21 cellular contexts compared by ENCODE assay signal in genomic region chr5:76488969-76489368, GRCh38.
DNase-seq lines count a peak whose midpoint lies in the region; ATAC-seq, FAIRE-seq and TF ChIP-seq lines count a peak whose summit lies in the region.
"Had no signal": no experiment of that assay in that cellular context is flagged by ENCODE, and none has a peak within 500 bp of the region (broad histone marks: within the 10 kb centered on the region; RNA-seq: fewer than 3 reads in every experiment).

No MANE protein-coding gene starts in this region.

- peaks cover 1 to 2% of the 10 kb centered on the region in 2 donors for H3K36me3 Mint-ChIP-seq in activated T-cell treated with anti-CD3 and anti-CD28 coated beads, Interleukin-2, amount 50 U/mL, for 72 hours (ENCODE audit: insufficient read depth in 2 of 2)
- H3K36me3 Mint-ChIP-seq in activated naive CD8-positive, alpha-beta T cell treated with anti-CD3 and anti-CD28 coated beads, Interleukin-2, amount 50 U/mL, for 24 hours (ENCODE audit: low read depth): peaks cover 2% of the 10 kb centered on the region

- TF ChIP-seq EP300 in HepG2 (IDR thresholded peaks at IDR 0.05; ENCODE audit: low read depth in 2 of 2, low read length in 2 of 2) (no peak), HepG2 (CRISPR knock-in tag; IDR thresholded peaks at IDR 0.05; ENCODE audit: borderline replicate concordance) (no peak)

- H3K27ac ChIP-seq in iPS-20b (ENCODE audit: low read length) (peak overlapping the region; percentile 54), neuronal stem cell (replicated peaks; ENCODE audit: low read length) (no peak overlapping the region), HepG2 (ENCODE audit: extremely low read length, insufficient read depth, low read length) (no peak overlapping the region)
- H3K27ac ChIP-seq: 22Rv1, SJCRH30 had no signal

- H3K4me2 ChIP-seq in neuronal stem cell (ENCODE audit: insufficient read depth, low read length, poor library complexity, severe bottlenecking): no peak overlapping the region
- H3K4me2 ChIP-seq in HepG2 (ENCODE audit: low read depth, low read length): no peak overlapping the region

- no peaks in the 10 kb centered on the region for H3K9me3 Mint-ChIP-seq in activated T-cell treated with anti-CD3 and anti-CD28 coated beads, Interleukin-2, amount 50 U/mL, for 72 hours
- no peaks in the 10 kb centered on the region for H3K9me3 Mint-ChIP-seq in activated naive CD8-positive, alpha-beta T cell treated with anti-CD3 and anti-CD28 coated beads, Interleukin-2, amount 50 U/mL, for 24 hours
- H3K9me3 Mint-ChIP-seq: CD14-positive monocyte had no signal

- no peak overlapping the region for H2BK120ac ChIP-seq in neuronal stem cell (ENCODE audit: low read depth, low read length)

- POLR2A ChIA-PET in HepG2 (lab: Yijun Ruan, JAX): interaction anchor here (1.6 kb wide), 1 partner anchor 9 kb away, joined by 3 read pairs; no protein-coding TSS in a partner anchor

- no peak overlapping the region for H2BK15ac ChIP-seq in neuronal stem cell (ENCODE audit: low read length)

- H3K79me1 ChIP-seq in neuronal stem cell (ENCODE audit: low read depth, low read length): no peaks in the 10 kb centered on the region

- peak overlapping the region; percentile 33 for H3K27ac Mint-ChIP-seq in activated T-cell treated with anti-CD3 and anti-CD28 coated beads, Interleukin-2, amount 50 U/mL, for 72 hours
- H3K27ac Mint-ChIP-seq in activated naive CD8-positive, alpha-beta T cell treated with anti-CD3 and anti-CD28 coated beads, Interleukin-2, amount 50 U/mL, for 24 hours: peak overlapping the region; percentile 21

- intact Hi-C loops in HepG2 (cut with micrococcal nuclease; ENCODE audit: unreplicated experiment): no loop called here

- H3K36me3 ChIP-seq in iPS-20b (ENCODE audit: insufficient read depth, low read depth, low read length) (no peaks in the 10 kb centered on the region), neuronal stem cell (replicated peaks in 1 of 2; ENCODE audit: control insufficient read depth in 2 of 2, insufficient read depth in 2 of 2, low read length in 2 of 2) (no peaks in the 10 kb centered on the region), HepG2 (replicated peaks in 1 of 2; ENCODE audit: control insufficient read depth in 1 of 2, insufficient read depth in 2 of 2, low read length in 2 of 2) (no peaks in the 10 kb centered on the region; a peak in 1 of 5 replicates)
- H3K36me3 ChIP-seq: SJCRH30 had no signal

- H3K9ac ChIP-seq in iPS-20b (ENCODE audit: low read depth, low read length) (peak overlapping the region; percentile 10; the same call in 1 of the 2 replicates), neuronal stem cell (ENCODE audit: low read depth, low read length, poor library complexity) (no peak overlapping the region), HepG2 (ENCODE audit: insufficient read depth, low read depth, low read length) (no peak overlapping the region)

- no peak for DNase-seq in activated T-cell treated with anti-CD3 and anti-CD28 coated beads, Interleukin-2, amount 50 U/mL, for 72 hours
- DNase-seq in activated T-cell treated with anti-CD3 and anti-CD28 coated beads for 4 hours (no peak), neuronal stem cell (ENCODE audit: low spot score) (no peak), HepG2 (ENCODE audit: low spot score) (no peak), NCI-H1930 (lab: John Stamatoyannopoulos, UW) (no peak), urothelium cell line (ENCODE audit: low spot score) (no peak)
- no peak for DNase-seq in activated naive CD8-positive, alpha-beta T cell treated with anti-CD3 and anti-CD28 coated beads, Interleukin-2, amount 50 U/mL, for 24 hours
- DNase-seq: AML-193, KBM-7, NCI-H1105 treated with DMSO at 0.1 percent for 48 hours, NCI-H1694, NCI-H2107, NCI-H226, NCI-H526, SJCRH30 had no signal

- H3K27me3 ChIP-seq in iPS-20b (ENCODE audit: insufficient read depth, low read length) (no peaks in the 10 kb centered on the region), neuronal stem cell (ENCODE audit: control insufficient read depth in 3 of 3, insufficient read depth in 3 of 3, low read depth in 1 of 3, low read length in 3 of 3) (no peaks in the 10 kb centered on the region), HepG2 (ENCODE audit: control insufficient read depth in 1 of 2, insufficient read depth in 2 of 2, low read length in 2 of 2) (no peaks in the 10 kb centered on the region)

- H3K14ac ChIP-seq in neuronal stem cell (ENCODE audit: low read length): no peak overlapping the region

- H3K27me3 Mint-ChIP-seq in activated T-cell treated with anti-CD3 and anti-CD28 coated beads, Interleukin-2, amount 50 U/mL, for 72 hours (ENCODE audit: low read depth): no peaks in the 10 kb centered on the region
- no peaks in the 10 kb centered on the region for H3K27me3 Mint-ChIP-seq in activated naive CD8-positive, alpha-beta T cell treated with anti-CD3 and anti-CD28 coated beads, Interleukin-2, amount 50 U/mL, for 24 hours

- H3K79me2 ChIP-seq in HepG2 (ENCODE audit: insufficient read depth, low read length): peaks cover 31% of the 10 kb centered on the region

- no peak overlapping the region for H4K8ac ChIP-seq in neuronal stem cell (ENCODE audit: low read depth, low read length)

- H2BK12ac ChIP-seq in neuronal stem cell (ENCODE audit: low read length): no peak overlapping the region

- H2BK5ac ChIP-seq in neuronal stem cell (ENCODE audit: low read length): no peak overlapping the region

- TF ChIP-seq RAD21 in HepG2 (CRISPR knock-in tag; IDR thresholded peaks at IDR 0.05): no peak

- no peak overlapping the region for H4K91ac ChIP-seq in neuronal stem cell (ENCODE audit: low read depth, low read length, poor library complexity)

- no peaks in the 10 kb centered on the region for H3K9me3 ChIP-seq in iPS-20b (ENCODE audit: insufficient read depth, low read depth, low read length)
- H3K9me3 ChIP-seq in neuronal stem cell (replicated peaks in 1 of 2; ENCODE audit: control insufficient read depth in 2 of 2, insufficient read depth in 1 of 2, low read depth in 1 of 2, low read length in 2 of 2): peaks cover 0 to 3% of the 10 kb centered on the region in 2 donors
- no peaks in the 10 kb centered on the region for H3K9me3 ChIP-seq in HepG2 (ENCODE audit: low read length)
- H3K9me3 ChIP-seq: SJCRH30 had no signal

- TF ChIP-seq CTCF in HepG2 (CRISPR knock-in tag; IDR thresholded peaks at IDR 0.05): no peak

- CTCF ChIA-PET in HepG2 (lab: Yijun Ruan, JAX; ENCODE audit: low intra/inter-chr PET ratio, low total read pairs): no interaction called here

- no peak overlapping the region for H3K4me3 ChIP-seq in iPS-20b (ENCODE audit: low read length)
- no peak overlapping the region for H3K4me3 ChIP-seq in neuronal stem cell (ENCODE audit: low read length in 2 of 2)
- H3K4me3 ChIP-seq in HepG2 (replicated peaks in 1 of 3; ENCODE audit: insufficient read depth in 1 of 3, low read depth in 2 of 3, low read length in 3 of 3): no peak overlapping the region
- H3K4me3 ChIP-seq: SJCRH30 had no signal

- ATAC-seq in activated T-cell treated with anti-CD3 and anti-CD28 coated beads, Interleukin-2, amount 50 U/mL, for 72 hours (replicated peaks in 1 of 2): no peak
- no peak for ATAC-seq in activated naive CD8-positive, alpha-beta T cell treated with anti-CD3 and anti-CD28 coated beads, Interleukin-2, amount 50 U/mL, for 24 hours
- ATAC-seq in HepG2: no peak
- ATAC-seq: HCT116, Panc1 had no signal

- H3K4me1 ChIP-seq in iPS-20b (ENCODE audit: insufficient read depth, low read length) (peaks cover 58% of the 10 kb centered on the region), neuronal stem cell (ENCODE audit: control insufficient read depth in 2 of 2, insufficient read depth in 1 of 2, low read depth in 1 of 2, low read length in 2 of 2) (peaks cover 18 to 20% of the 10 kb centered on the region in 2 donors), HepG2 (ENCODE audit: insufficient read depth, low read length) (peaks cover 65% of the 10 kb centered on the region)
- H3K4me1 ChIP-seq: SJCRH30 had no signal

- no peak overlapping the region for H3K4me3 Mint-ChIP-seq in activated T-cell treated with anti-CD3 and anti-CD28 coated beads, Interleukin-2, amount 50 U/mL, for 72 hours
- no peak overlapping the region for H3K4me3 Mint-ChIP-seq in activated naive CD8-positive, alpha-beta T cell treated with anti-CD3 and anti-CD28 coated beads, Interleukin-2, amount 50 U/mL, for 24 hours
- H3K4me3 Mint-ChIP-seq: CD14-positive monocyte had no signal

- no peak overlapping the region for H2AFZ ChIP-seq in neuronal stem cell (ENCODE audit: low read length)
- no peak overlapping the region for H2AFZ ChIP-seq in HepG2 (ENCODE audit: low read length)

- WGBS in neuronal stem cell (ENCODE audit: extremely low coverage in 2 of 2, insufficient read length in 2 of 2, insufficient replicate concordance in 1 of 2), 2 donors: no CpG with 5 or more reads among the region's 6 CpGs
- 83% methylated on average over 6 of the region's 6 CpGs for WGBS in HepG2 (ENCODE audit: low lambda C conversion rate)

- BruUV-seq in HepG2 (replicated peaks; lab: Mats Ljungman, UMichigan): no TSS peak

- no peak overlapping the region for H3K23ac ChIP-seq in neuronal stem cell (ENCODE audit: low read depth, low read length, poor library complexity)

- in situ Hi-C loops in HepG2 (cut with HindIII; ENCODE audit: extremely low pct_ligation_motif_present, low pct_unique_long_range_greater_than_20kb): no loop called here

- FAIRE-seq in HepG2 (lab: Jason Lieb, UNC) (no peak), urothelium cell line (lab: Jason Lieb, UNC) (no peak)
- FAIRE-seq: G401.6 had no signal

- H2AK5ac ChIP-seq in neuronal stem cell (ENCODE audit: low read depth, low read length): no peak overlapping the region

- H3K18ac ChIP-seq in neuronal stem cell (ENCODE audit: low read length): peak overlapping the region; percentile 73

- no peak for TF ChIP-seq POLR2A in HepG2 (IDR thresholded peaks at IDR 0.05; ENCODE audit: insufficient read depth in 1 of 2, low read depth in 2 of 2, low read length in 2 of 2)

- H4K20me1 ChIP-seq in HepG2 (ENCODE audit: insufficient read depth, low read length): no peaks in the 10 kb centered on the region

- H3K4me1 Mint-ChIP-seq in activated T-cell treated with anti-CD3 and anti-CD28 coated beads, Interleukin-2, amount 50 U/mL, for 72 hours (ENCODE audit: low read depth): peaks cover 17% of the 10 kb centered on the region
- peaks cover 24% of the 10 kb centered on the region for H3K4me1 Mint-ChIP-seq in activated naive CD8-positive, alpha-beta T cell treated with anti-CD3 and anti-CD28 coated beads, Interleukin-2, amount 50 U/mL, for 24 hours

- H3K4ac ChIP-seq in neuronal stem cell (ENCODE audit: low read length): no peak overlapping the region

TF ChIP-seq in HepG2, 621 proteins besides CTCF, POLR2A, EP300 and RAD21 (continues in another document):
- no peak for TF ChIP-seq DNMT1 (CRISPR knock-in tag; IDR thresholded peaks at IDR 0.05)
- no peak for TF ChIP-seq HMG20B (CRISPR knock-in tag; conservative IDR thresholded peaks at IDR 0.05)
- TF ChIP-seq ZNF7 (CRISPR knock-in tag; IDR thresholded peaks at IDR 0.05): no peak
- TF ChIP-seq EED (CRISPR knock-in tag; IDR thresholded peaks at IDR 0.05): no peak
- no peak for TF ChIP-seq ZNF382 (CRISPR knock-in tag; IDR thresholded peaks at IDR 0.05; ENCODE audit: borderline replicate concordance)
- no peak for TF ChIP-seq ARHGAP35 (CRISPR knock-in tag; IDR thresholded peaks at IDR 0.05; ENCODE audit: borderline replicate concordance)
- no peak for TF ChIP-seq ZNF431 (CRISPR knock-in tag; IDR thresholded peaks at IDR 0.05; ENCODE audit: borderline replicate concordance, low read depth)
- TF ChIP-seq KLF16 (CRISPR knock-in tag; IDR thresholded peaks at IDR 0.05): no peak
